ENCODE assay signal across 20 cellular contexts in genomic region chr20:61346996-61347906, GRCh38.
DNase-seq lines count a peak whose midpoint lies in the region; ATAC-seq and TF ChIP-seq lines count a peak whose summit lies in the region.
"Had no signal": no experiment of that assay in that cellular context is flagged by ENCODE, and none has a peak within 500 bp of the region (broad histone marks: within the 10 kb centered on the region; RNA-seq: fewer than 3 reads in every experiment).

No MANE protein-coding gene starts in this region.

- intact Hi-C loops in A673 (cut with micrococcal nuclease; ENCODE audit: unreplicated experiment): no loop called here

- H3K9me3 ChIP-seq in A673 (ENCODE audit: low read depth, low read length, poor library complexity, severe bottlenecking) (no peaks in the 10 kb centered on the region), neural cell (ENCODE audit: low read length) (no peaks in the 10 kb centered on the region)
- H3K9me3 ChIP-seq: HAP-1 had no signal

- H3F3A ChIP-seq in neural cell (ENCODE audit: insufficient read depth, low read length, poor library complexity, severe bottlenecking): no peaks in the 10 kb centered on the region

- TF ChIP-seq EP300 in neural cell (conservative IDR thresholded peaks at IDR 0.05; ENCODE audit: poor library complexity, severe bottlenecking): peak; percentile 61

- no peak overlapping the region for H3K4me2 ChIP-seq in neural cell (ENCODE audit: low read length)

- H3K36me3 Mint-ChIP-seq in nephron progenitor cell (ENCODE audit: low read depth): peaks cover 4% of the 10 kb centered on the region

- no peak overlapping the region for H2AFZ ChIP-seq in neural cell (ENCODE audit: low read depth, low read length)
- H2AFZ ChIP-seq: GM23248 had no signal

- H3K79me2 ChIP-seq in neural cell (replicated peaks; ENCODE audit: insufficient read depth, low read length): no peaks in the 10 kb centered on the region

- peaks cover 32% of the 10 kb centered on the region for H3K9me3 Mint-ChIP-seq in nephron progenitor cell

- peaks cover 30% of the 10 kb centered on the region for H3K4me1 Mint-ChIP-seq in nephron progenitor cell
- H3K4me1 Mint-ChIP-seq: B cell had no signal

- CTCF ChIA-PET in A673 (lab: Charles Lee): no interaction called here
- CTCF ChIA-PET in HEK293T (lab: Yijun Ruan, JAX): no interaction called here

- H3K36me3 ChIP-seq in A673 (ENCODE audit: insufficient read depth, low read length, poor library complexity, severe bottlenecking) (no peaks in the 10 kb centered on the region), neural cell (ENCODE audit: insufficient read depth, low read length) (no peaks in the 10 kb centered on the region)
- H3K36me3 ChIP-seq: HAP-1, SJSA1 had no signal

- no peak overlapping the region for H3K4me3 Mint-ChIP-seq in nephron progenitor cell
- H3K4me3 Mint-ChIP-seq: B cell; CD4-positive, alpha-beta T cell had no signal

- H3K4me3 ChIP-seq in A673 (ENCODE audit: low read depth, low read length, poor library complexity, severe bottlenecking) (no peak overlapping the region), neural cell (ENCODE audit: low read length) (peak overlapping the region; percentile 2)
- H3K4me3 ChIP-seq: GM23248, HAP-1, SJSA1 had no signal

- H3K27ac Mint-ChIP-seq in nephron progenitor cell: no peak overlapping the region
- H3K27ac Mint-ChIP-seq: B cell; CD4-positive, alpha-beta T cell had no signal

- TF ChIP-seq CTCF in A673 (conservative IDR thresholded peaks at IDR 0.05; ENCODE audit: low read depth, low read length) (no peak), neural cell (IDR thresholded peaks at IDR 0.05; ENCODE audit: poor library complexity, severe bottlenecking) (no peak), nephron progenitor cell (IDR thresholded peaks at IDR 0.05) (no peak)

- DNase-seq in A673 (ENCODE audit: low spot score): peak; percentile 56
- DNase-seq in Daoy (ENCODE audit: low read depth): peak; percentile 67
- peak; percentile 71 for DNase-seq in RPMI8226
- no peak for DNase-seq in HEK293T (ENCODE audit: extremely low spot score)
- no peak for DNase-seq in nephron progenitor cell
- DNase-seq: CD4-positive, alpha-beta T cell; DND-41; GM23248; KBM-7; NCI-H1105 treated with DMSO at 0.1 percent for 48 hours; NCI-H2029 treated with DMSO at 0.1 percent for 48 hours; NCI-H345; NCI-H524; T-helper 1 cell had no signal

- no TSS peak for BruUV-seq in A673 (replicated peaks; lab: Mats Ljungman, UMichigan)

- H3K4me1 ChIP-seq in A673 (ENCODE audit: insufficient read depth, low read length, poor library complexity, severe bottlenecking): peaks cover 12% of the 10 kb centered on the region
- H3K4me1 ChIP-seq: HAP-1, SJSA1 had no signal

- H3K27ac ChIP-seq in A673 (ENCODE audit: low read depth, low read length, poor library complexity, severe bottlenecking) (no peak overlapping the region), neural cell (ENCODE audit: low read length) (peak overlapping the region; percentile 60)
- H3K27ac ChIP-seq: GM23248, SJSA1 had no signal

- POLR2A ChIA-PET in A673 (lab: Charles Lee; ENCODE audit: low non-redundant PET): no interaction called here
- POLR2A ChIA-PET in HEK293T (lab: Yijun Ruan, JAX): no interaction called here

- peak; percentile 19 for TF ChIP-seq RAD21 in neural cell (conservative IDR thresholded peaks at IDR 0.05)

- peaks cover 53% of the 10 kb centered on the region for H3K27me3 ChIP-seq in A673 (replicated peaks; ENCODE audit: insufficient read depth, low read depth, low read length, poor library complexity)
- no peaks in the 10 kb centered on the region for H3K27me3 ChIP-seq in neural cell (ENCODE audit: insufficient read depth, low read depth, low read length)

- H3K9me2 ChIP-seq in neural cell (ENCODE audit: insufficient read depth, low read length): no peaks in the 10 kb centered on the region

- ATAC-seq in HG02798 (IDR thresholded peaks at IDR 0.05; ENCODE audit: poor library complexity, unreplicated experiment): no peak
- ATAC-seq: Right ventricle myocardium inferior had no signal

- peaks cover 13% of the 10 kb centered on the region for H3K27me3 Mint-ChIP-seq in nephron progenitor cell (ENCODE audit: low read depth, poor library complexity)
- H3K27me3 Mint-ChIP-seq: B cell; CD4-positive, alpha-beta T cell had no signal

- H4K20me1 ChIP-seq in neural cell (ENCODE audit: insufficient read depth): no peaks in the 10 kb centered on the region

- peak overlapping the region; percentile 18 for H3K9ac ChIP-seq in neural cell (ENCODE audit: low read length)
- H3K9ac ChIP-seq: GM23248 had no signal

TF ChIP-seq in neural cell, 6 proteins besides CTCF, POLR2A, EP300 and RAD21:
- TF ChIP-seq TAF1 (IDR thresholded peaks at IDR 0.05; ENCODE audit: low read depth): no peak
- no peak for TF ChIP-seq REST (IDR thresholded peaks at IDR 0.05; ENCODE audit: borderline replicate concordance)
- no peak for TF ChIP-seq POLR2AphosphoS5 (IDR thresholded peaks at IDR 0.05)
- TF ChIP-seq SMC3 (conservative IDR thresholded peaks at IDR 0.05; ENCODE audit: poor library complexity): no peak
- no peak for TF ChIP-seq EZH2 (IDR thresholded peaks at IDR 0.05; ENCODE audit: borderline replicate concordance, insufficient read depth, low read length, poor library complexity, severe bottlenecking)
- no peak for TF ChIP-seq MXI1 (conservative IDR thresholded peaks at IDR 0.05; ENCODE audit: poor library complexity, severe bottlenecking)
TF ChIP-seq in neural cell: peak in this region for 0.

TF ChIP-seq in HEK293T, 16 proteins besides CTCF, POLR2A, EP300 and RAD21:
- TF ChIP-seq HDGF (IDR thresholded peaks at IDR 0.05; ENCODE audit: borderline replicate concordance) (no peak), FOXM1 (IDR thresholded peaks at IDR 0.05; ENCODE audit: borderline replicate concordance) (no peak), NFRKB (IDR thresholded peaks at IDR 0.05) (no peak), LEF1 (IDR thresholded peaks at IDR 0.05; ENCODE audit: borderline replicate concordance) (no peak)

Comparison
In these comparisons a context has a peak if more than half of its experiments do, and no peak if none do; other contexts are left out.
1. DNase-seq: peak in A673 (single experiment), Daoy (single experiment) and RPMI8226 (single experiment); none in HEK293T (single experiment) and nephron progenitor cell (single experiment).